ENCODE assay signal across 9 cellular contexts in the genomic region with DNA sequence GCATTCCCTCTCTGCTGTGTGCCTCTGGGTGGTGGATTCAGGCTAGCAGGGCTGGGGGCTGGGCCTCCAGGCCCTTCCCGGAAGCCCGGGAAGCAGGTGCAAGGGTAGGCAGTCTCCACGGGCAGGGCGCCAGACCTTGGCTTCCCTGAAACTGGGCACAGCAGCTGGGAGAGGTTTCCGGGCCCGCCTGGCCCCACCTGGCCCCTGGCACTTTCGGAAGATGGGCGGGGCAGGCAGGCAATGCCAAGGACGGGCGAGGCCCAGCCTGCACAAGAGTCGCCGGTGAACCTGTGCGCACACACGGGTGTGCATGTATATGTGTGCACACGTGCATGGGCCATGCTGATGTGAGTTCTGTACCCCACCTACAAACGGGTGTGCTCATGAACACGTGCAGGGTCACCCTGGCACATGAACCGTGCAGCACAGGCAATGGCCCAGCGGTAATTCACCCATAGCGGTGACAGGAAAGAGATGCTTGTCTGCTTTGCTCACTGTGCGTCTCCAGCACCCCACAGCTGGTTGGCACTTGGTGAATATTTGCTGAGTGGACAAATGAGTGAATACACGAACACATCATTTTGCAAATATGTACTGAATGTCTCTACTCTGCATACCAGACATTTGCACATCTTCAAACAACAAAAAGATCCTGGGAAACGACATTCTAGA. TPM values are rescaled to one million over a fixed set of nuclear protein-coding genes. Genes with fewer than 3 reads are reported as not detected.
DNase-seq lines count a peak whose midpoint lies in the region; ATAC-seq and TF ChIP-seq lines count a peak whose summit lies in the region.
"Had no signal": no experiment of that assay in that cellular context is flagged by ENCODE, and none has a peak within 500 bp of the region (broad histone marks: within the 10 kb centered on the region; RNA-seq: fewer than 3 reads in every experiment).

No MANE protein-coding gene starts in this region.

- ATAC-seq in lung (ENCODE audit: insufficient read depth, low FRiP score) (peak; percentile 29), GM23338 (no peak)

- no peaks in the 10 kb centered on the region for H3K36me3 ChIP-seq in BLaER1 treated with 17β-estradiol and CSF1 and Interleukin-3, amounts not matched to agents 10 nM and 100 nM
- H3K36me3 ChIP-seq in adipocyte (ENCODE audit: control insufficient read depth, insufficient read depth, low read length, severe bottlenecking) (no peaks in the 10 kb centered on the region), lung (ENCODE audit: control insufficient read depth in 2 of 2, insufficient read depth in 2 of 2, low read length in 2 of 2) (no peaks in the 10 kb centered on the region), GM23338 (ENCODE audit: insufficient read depth) (no peaks in the 10 kb centered on the region)

- peak overlapping the region; percentile 39 to 100 (median 81) for H3K4me2 ChIP-seq in BLaER1 treated with 17β-estradiol and CSF1 and Interleukin-3, amounts not matched to agents 10 nM and 100 nM
- H3K4me2 ChIP-seq in GM23338 = no peak overlapping the region

- H3K27me3 Mint-ChIP-seq in activated CD4-positive, alpha-beta memory T cell treated with anti-CD3 and anti-CD28 coated beads for 36 hours = peaks cover 40% of the 10 kb centered on the region
- peaks cover 53% of the 10 kb centered on the region for H3K27me3 Mint-ChIP-seq in activated CD4-positive, alpha-beta T cell treated with anti-CD3 and anti-CD28 coated beads, Interleukin-2, amount 10 ng/mL, durations not matched to agents 7 days and 5 days
- H3K27me3 Mint-ChIP-seq in GM23338 (ENCODE audit: insufficient read depth, low read depth, poor library complexity) = peaks cover 56% of the 10 kb centered on the region

- intact Hi-C loops in activated CD4-positive, alpha-beta memory T cell treated with anti-CD3 and anti-CD28 coated beads for 36 hours (cut with micrococcal nuclease) = no loop called here

- H3K9me3 Mint-ChIP-seq in activated CD4-positive, alpha-beta memory T cell treated with anti-CD3 and anti-CD28 coated beads for 36 hours = no peaks in the 10 kb centered on the region
- H3K9me3 Mint-ChIP-seq in activated CD4-positive, alpha-beta T cell treated with anti-CD3 and anti-CD28 coated beads, Interleukin-2, amount 10 ng/mL, durations not matched to agents 7 days and 5 days = no peaks in the 10 kb centered on the region
- no peaks in the 10 kb centered on the region for H3K9me3 Mint-ChIP-seq in GM23338

- POLR2A ChIA-PET in activated CD4-positive, alpha-beta memory T cell treated with anti-CD3 and anti-CD28 coated beads for 36 hours (lab: Charles Lee) = no interaction called here
- POLR2A ChIA-PET in activated CD4-positive, alpha-beta T cell treated with anti-CD3 and anti-CD28 coated beads, Interleukin-2, amount 10 ng/mL, durations not matched to agents 7 days and 5 days (lab: Charles Lee) = no interaction called here

- no peak overlapping the region for H3K4me3 Mint-ChIP-seq in activated CD4-positive, alpha-beta memory T cell treated with anti-CD3 and anti-CD28 coated beads for 36 hours
- no peak overlapping the region for H3K4me3 Mint-ChIP-seq in activated CD4-positive, alpha-beta T cell treated with anti-CD3 and anti-CD28 coated beads, Interleukin-2, amount 10 ng/mL, durations not matched to agents 7 days and 5 days
- H3K4me3 Mint-ChIP-seq in GM23338 = no peak overlapping the region

- TF ChIP-seq CTCF in lung (IDR thresholded peaks at IDR 0.05; ENCODE audit: control extremely low read depth, extremely low read depth) (no peak), GM23338 (conservative IDR thresholded peaks at IDR 0.05; ENCODE audit: low read depth in 2 of 2) (no peak)

- peak overlapping the region in 1 of 11 experiments; percentile 7; a peak in 2 of 22 replicates for H3K9ac ChIP-seq in BLaER1 treated with 17β-estradiol and CSF1 and Interleukin-3, amounts not matched to agents 10 nM and 100 nM
- H3K9ac ChIP-seq in adipocyte (ENCODE audit: low read length) = peak overlapping the region; percentile 55

- H3F3A ChIP-seq in GM23338 (replicated peaks; ENCODE audit: low read depth) = 0 out of 2 replicates have a peak, but pooled peaks cover 2% of the 10 kb centered on the region

- no peaks in the 10 kb centered on the region for H3K36me3 Mint-ChIP-seq in activated CD4-positive, alpha-beta memory T cell treated with anti-CD3 and anti-CD28 coated beads for 36 hours
- H3K36me3 Mint-ChIP-seq in activated CD4-positive, alpha-beta T cell treated with anti-CD3 and anti-CD28 coated beads, Interleukin-2, amount 10 ng/mL, durations not matched to agents 7 days and 5 days (ENCODE audit: low read depth) = peaks cover 4% of the 10 kb centered on the region
- no peaks in the 10 kb centered on the region for H3K36me3 Mint-ChIP-seq in GM23338 (ENCODE audit: low read depth)

- CTCF ChIA-PET in activated CD4-positive, alpha-beta memory T cell treated with anti-CD3 and anti-CD28 coated beads for 36 hours (lab: Charles Lee) = no interaction called here
- CTCF ChIA-PET in activated CD4-positive, alpha-beta T cell treated with anti-CD3 and anti-CD28 coated beads, Interleukin-2, amount 10 ng/mL, durations not matched to agents 7 days and 5 days (lab: Charles Lee) = no interaction called here

- H3K27ac ChIP-seq in BLaER1 treated with 17β-estradiol and CSF1 and Interleukin-3, amounts not matched to agents 10 nM and 100 nM = no peak overlapping the region
- H3K27ac ChIP-seq in lung (ENCODE audit: low read depth in 1 of 2, low read length in 1 of 2) = peak overlapping the region in 1 of 2 donors; percentile 71
- H3K27ac ChIP-seq in GM23338 (ENCODE audit: low read depth) = no peak overlapping the region

- H3K27ac Mint-ChIP-seq in activated CD4-positive, alpha-beta memory T cell treated with anti-CD3 and anti-CD28 coated beads for 36 hours = no peak overlapping the region
- H3K27ac Mint-ChIP-seq in activated CD4-positive, alpha-beta T cell treated with anti-CD3 and anti-CD28 coated beads, Interleukin-2, amount 10 ng/mL, durations not matched to agents 7 days and 5 days = no peak overlapping the region
- H3K27ac Mint-ChIP-seq in GM23338 = no peak overlapping the region

- peaks cover 27% of the 10 kb centered on the region for H3K4me1 Mint-ChIP-seq in activated CD4-positive, alpha-beta memory T cell treated with anti-CD3 and anti-CD28 coated beads for 36 hours (ENCODE audit: low read depth)
- H3K4me1 Mint-ChIP-seq in activated CD4-positive, alpha-beta T cell treated with anti-CD3 and anti-CD28 coated beads, Interleukin-2, amount 10 ng/mL, durations not matched to agents 7 days and 5 days = peaks cover 44% of the 10 kb centered on the region
- H3K4me1 Mint-ChIP-seq in GM23338 = peaks cover 17% of the 10 kb centered on the region; the same call in 2 of the 3 replicates

- peak; percentile 91 for DNase-seq in NAMALWA (ENCODE audit: low spot score)
- DNase-seq in adipocyte (ENCODE audit: low read depth) = peak; percentile 87
- peak; percentile 85 for DNase-seq in lung (ENCODE audit: low spot score)
- DNase-seq in activated CD4-positive, alpha-beta memory T cell treated with anti-CD3 and anti-CD28 coated beads for 36 hours = no peak
- no peak for DNase-seq in activated CD4-positive, alpha-beta T cell treated with anti-CD3 and anti-CD28 coated beads, Interleukin-2, amount 10 ng/mL, durations not matched to agents 7 days and 5 days
- no peak for DNase-seq in GM23338 (ENCODE audit: low spot score)
- DNase-seq in NCI-H526 treated with DMSO at 0.1 percent for 48 hours (lab: John Stamatoyannopoulos, UW) = no peak
- DNase-seq: NCI-H524 had no signal

- no peaks in the 10 kb centered on the region for H3K9me2 ChIP-seq in GM23338 (ENCODE audit: insufficient read depth)

- peaks cover 0 to 49% (median 16%) of the 10 kb centered on the region in 11 experiments; a peak in 11 of 22 replicates for H4K20me1 ChIP-seq in BLaER1 treated with 17β-estradiol and CSF1 and Interleukin-3, amounts not matched to agents 10 nM and 100 nM
- no peaks in the 10 kb centered on the region for H4K20me1 ChIP-seq in GM23338 (replicated peaks; ENCODE audit: insufficient read depth)

- WGBS in lung, 2 donors = 25 to 30% methylated on average over 23 of the region's 23 CpGs

- H3K79me2 ChIP-seq in GM23338 (replicated peaks; ENCODE audit: insufficient read depth) = no peaks in the 10 kb centered on the region

- H3K27me3 ChIP-seq in BLaER1 treated with 17β-estradiol and CSF1 and Interleukin-3, amounts not matched to agents 10 nM and 100 nM = peaks cover 24 to 77% (median 33%) of the 10 kb centered on the region in 11 experiments
- no peaks in the 10 kb centered on the region for H3K27me3 ChIP-seq in adipocyte (replicated peaks; ENCODE audit: control insufficient read depth, insufficient read depth, low read length)
- H3K27me3 ChIP-seq in lung (ENCODE audit: control insufficient read depth, insufficient read depth) = no peaks in the 10 kb centered on the region
- peaks cover 64% of the 10 kb centered on the region for H3K27me3 ChIP-seq in GM23338 (ENCODE audit: insufficient read depth)

- H2AFZ ChIP-seq in GM23338 = no peak overlapping the region

- H3K9me3 ChIP-seq in BLaER1 treated with 17β-estradiol and CSF1 and Interleukin-3, amounts not matched to agents 10 nM and 100 nM (replicated peaks in 1 of 11) = no peaks in the 10 kb centered on the region
- no peaks in the 10 kb centered on the region for H3K9me3 ChIP-seq in adipocyte (ENCODE audit: control insufficient read depth, low read length)
- peaks cover 0 to 2% of the 10 kb centered on the region in 2 donors for H3K9me3 ChIP-seq in lung (ENCODE audit: control insufficient read depth in 2 of 2, insufficient read depth in 1 of 2, low read length in 1 of 2)

- peak overlapping the region in 2 of 10 experiments; percentile 1 to 12; a peak in 2 of 20 replicates for H3K4me3 ChIP-seq in BLaER1 treated with 17β-estradiol and CSF1 and Interleukin-3, amounts not matched to agents 10 nM and 100 nM
- H3K4me3 ChIP-seq in adipocyte (ENCODE audit: low read length) = no peak overlapping the region
- no peak overlapping the region for H3K4me3 ChIP-seq in lung
- no peak overlapping the region for H3K4me3 ChIP-seq in GM23338

- peaks cover 51 to 90% (median 82%) of the 10 kb centered on the region in 10 experiments for H3K4me1 ChIP-seq in BLaER1 treated with 17β-estradiol and CSF1 and Interleukin-3, amounts not matched to agents 10 nM and 100 nM
- H3K4me1 ChIP-seq in adipocyte (ENCODE audit: control insufficient read depth, insufficient read depth, low read length) (peaks cover 39% of the 10 kb centered on the region), lung (ENCODE audit: control insufficient read depth in 2 of 2, insufficient read depth in 2 of 2, low read length in 2 of 2) (peaks cover 0 to 34% of the 10 kb centered on the region in 2 donors), GM23338 (ENCODE audit: insufficient read depth) (peaks cover 15% of the 10 kb centered on the region; the same call in 1 of the 2 replicates)

RNA-seq across cellular contexts. Expression of a gene that starts 15.3 kb away (rescaled TPM):
- 10 to 100 TPM; 81.0 to 92.7 TPM for total RNA-seq in lung
- polyA plus RNA-seq in lung (100 to 1,000 TPM in 1 of 2 donors, 10 to 100 TPM in 1; 92.4 to 405 TPM), GM23338 (2016; fragmentation: Nextera tagmentation; extraction: Ambion mirVana) (15.8 and 16.6 TPM in 2 replicates)
- 10 to 100 TPM; 34.5 to 38.1 TPM for total RNA-seq in activated CD4-positive, alpha-beta memory T cell treated with anti-CD3 and anti-CD28 coated beads for 36 hours
- total RNA-seq in activated CD4-positive, alpha-beta T cell treated with anti-CD3 and anti-CD28 coated beads, Interleukin-2, amount 10 ng/mL, durations not matched to agents 7 days and 5 days = 10 to 100 TPM; 31.2 to 39.2 TPM
- total RNA-seq in GM23338 (2014; rRNA removed; shearing (Covaris generic)) = 12.3 and 15.2 TPM in 2 replicates

RNA-seq across cellular contexts. Expression of a gene that starts 34.5 kb away (rescaled TPM):
- total RNA-seq in lung = 10 to 100 TPM; 19.1 to 42.9 TPM
- polyA plus RNA-seq in lung (10 to 100 TPM; 19.7 to 37.0 TPM), GM23338 (2016; fragmentation: Nextera tagmentation; extraction: Ambion mirVana) (40.1 and 40.9 TPM in 2 replicates)
- 100 to 1,000 TPM; 100 to 104 TPM for total RNA-seq in activated CD4-positive, alpha-beta memory T cell treated with anti-CD3 and anti-CD28 coated beads for 36 hours
- 100 to 1,000 TPM; 101 to 113 TPM for total RNA-seq in activated CD4-positive, alpha-beta T cell treated with anti-CD3 and anti-CD28 coated beads, Interleukin-2, amount 10 ng/mL, durations not matched to agents 7 days and 5 days
- 190 and 255 TPM in 2 replicates for total RNA-seq in GM23338 (2014; rRNA removed; shearing (Covaris generic))

Comparison
In these comparisons a context has a peak if more than half of its experiments do, and no peak if none do; other contexts are left out.
1. DNase-seq: peak in NAMALWA (single experiment), adipocyte (single experiment) and lung (single experiment); none in activated CD4-positive, alpha-beta memory T cell treated with anti-CD3 and anti-CD28 coated beads for 36 hours (single experiment), activated CD4-positive, alpha-beta T cell treated with anti-CD3 and anti-CD28 coated beads, Interleukin-2, amount 10 ng/mL, durations not matched to agents 7 days and 5 days (single experiment), GM23338 (single experiment) and NCI-H526 treated with DMSO at 0.1 percent for 48 hours (single experiment).